11 cellular contexts compared by ENCODE assay signal in genomic region chr1:154808909-154809262, GRCh38.
DNase-seq lines count a peak whose midpoint lies in the region; ATAC-seq, FAIRE-seq and TF ChIP-seq lines count a peak whose summit lies in the region.
"Had no signal": no experiment of that assay in that cellular context is flagged by ENCODE, and none has a peak within 500 bp of the region (broad histone marks: within the 10 kb centered on the region; RNA-seq: fewer than 3 reads in every experiment).

No MANE protein-coding gene starts in this region.

- no peak overlapping the region for H3K27ac ChIP-seq in effector memory CD4-positive, alpha-beta T cell (ENCODE audit: insufficient read depth, low read length, poor library complexity, severe bottlenecking)
- H3K27ac ChIP-seq in upper lobe of right lung = no peak overlapping the region

- H3K9me3 Mint-ChIP-seq in activated CD4-positive, alpha-beta memory T cell treated with anti-CD3 and anti-CD28 coated beads for 36 hours = no peaks in the 10 kb centered on the region
- H3K9me3 Mint-ChIP-seq: CD4-positive, CD25-positive, alpha-beta regulatory T cell; T-helper 1 cell treated with Interleukin-12 subunit alpha and Interleukin-12 subunit beta and Interleukin-4 antibody, amounts not matched to agents 30 μg/mL and 1 μg/mL, for 36 hours had no signal

- POLR2A ChIA-PET in activated CD4-positive, alpha-beta memory T cell treated with anti-CD3 and anti-CD28 coated beads for 36 hours (lab: Charles Lee) = no interaction called here

- H3K27ac Mint-ChIP-seq in activated CD4-positive, alpha-beta memory T cell treated with anti-CD3 and anti-CD28 coated beads for 36 hours = no peak overlapping the region
- no peak overlapping the region for H3K27ac Mint-ChIP-seq in T-helper 17 cell
- H3K27ac Mint-ChIP-seq: activated CD8-positive, alpha-beta memory T cell treated with anti-CD3 and anti-CD28 coated beads, Interleukin-2, amount 10 ng/mL, durations not matched to agents 7 days and 5 days; T-helper 1 cell treated with Interleukin-12 subunit alpha and Interleukin-12 subunit beta and Interleukin-4 antibody, amounts not matched to agents 30 μg/mL and 1 μg/mL, for 36 hours had no signal

- peaks cover 14% of the 10 kb centered on the region for H3K27me3 Mint-ChIP-seq in activated CD4-positive, alpha-beta memory T cell treated with anti-CD3 and anti-CD28 coated beads for 36 hours
- peaks cover 51% of the 10 kb centered on the region for H3K27me3 Mint-ChIP-seq in T-helper 17 cell

- FAIRE-seq in GM19239 (lab: Jason Lieb, UNC) = no peak

- peak; percentile 48 for DNase-seq in ELF-1 (ENCODE audit: low read depth, low spot score)
- DNase-seq in GM19239 (ENCODE audit: insufficient read length, low spot score) = peak; percentile 40
- DNase-seq in NCI-H2107 (lab: John Stamatoyannopoulos, UW) = peak; percentile 14
- DNase-seq in kidney tubule cell (ENCODE audit: low spot score) = peak; percentile 86
- no peak for DNase-seq in activated CD4-positive, alpha-beta memory T cell treated with anti-CD3 and anti-CD28 coated beads for 36 hours
- DNase-seq in T-helper 17 cell = no peak
- no peak for DNase-seq in effector memory CD4-positive, alpha-beta T cell
- DNase-seq in upper lobe of right lung = no peak
- DNase-seq: activated CD8-positive, alpha-beta memory T cell treated with anti-CD3 and anti-CD28 coated beads, Interleukin-2, amount 10 ng/mL, durations not matched to agents 7 days and 5 days; CD4-positive, CD25-positive, alpha-beta regulatory T cell had no signal

- CTCF ChIA-PET in activated CD4-positive, alpha-beta memory T cell treated with anti-CD3 and anti-CD28 coated beads for 36 hours (lab: Charles Lee) = interaction anchor here (1.1 kb wide), 1 partner anchor 10 kb away, joined by 4 read pairs; no protein-coding TSS in a partner anchor

- H3K9me3 ChIP-seq in T-helper 17 cell (ENCODE audit: control insufficient read depth, low read length, poor library complexity, severe bottlenecking) = no peaks in the 10 kb centered on the region
- H3K9me3 ChIP-seq in effector memory CD4-positive, alpha-beta T cell (ENCODE audit: control insufficient read depth, low read length) = no peaks in the 10 kb centered on the region
- H3K9me3 ChIP-seq in upper lobe of right lung = no peaks in the 10 kb centered on the region

- no peaks in the 10 kb centered on the region for H3K4me1 ChIP-seq in effector memory CD4-positive, alpha-beta T cell (ENCODE audit: control insufficient read depth, insufficient read depth, low read length, poor library complexity, severe bottlenecking)
- H3K4me1 ChIP-seq in upper lobe of right lung = peaks cover 8% of the 10 kb centered on the region

- H3K27me3 ChIP-seq in effector memory CD4-positive, alpha-beta T cell (replicated peaks; ENCODE audit: control insufficient read depth, insufficient read depth, low read length, poor library complexity, severe bottlenecking) = no peaks in the 10 kb centered on the region
- H3K27me3 ChIP-seq in upper lobe of right lung = no peaks in the 10 kb centered on the region

- no peak for TF ChIP-seq CTCF in upper lobe of right lung (IDR thresholded peaks at IDR 0.05)

- no peak overlapping the region for H3K4me3 ChIP-seq in effector memory CD4-positive, alpha-beta T cell (ENCODE audit: insufficient read depth, low read depth, low read length, poor library complexity, severe bottlenecking)
- no peak overlapping the region for H3K4me3 ChIP-seq in upper lobe of right lung

- peaks cover 12% of the 10 kb centered on the region for H3K4me1 Mint-ChIP-seq in activated CD4-positive, alpha-beta memory T cell treated with anti-CD3 and anti-CD28 coated beads for 36 hours (ENCODE audit: low read depth)
- H3K4me1 Mint-ChIP-seq in T-helper 17 cell = peaks cover 14% of the 10 kb centered on the region

- H3K4me3 Mint-ChIP-seq in activated CD4-positive, alpha-beta memory T cell treated with anti-CD3 and anti-CD28 coated beads for 36 hours = no peak overlapping the region
- no peak overlapping the region for H3K4me3 Mint-ChIP-seq in T-helper 17 cell
- H3K4me3 Mint-ChIP-seq: activated CD8-positive, alpha-beta memory T cell treated with anti-CD3 and anti-CD28 coated beads, Interleukin-2, amount 10 ng/mL, durations not matched to agents 7 days and 5 days; CD4-positive, CD25-positive, alpha-beta regulatory T cell; T-helper 1 cell treated with Interleukin-12 subunit alpha and Interleukin-12 subunit beta and Interleukin-4 antibody, amounts not matched to agents 30 μg/mL and 1 μg/mL, for 36 hours had no signal

- no peaks in the 10 kb centered on the region for H3K36me3 ChIP-seq in effector memory CD4-positive, alpha-beta T cell (ENCODE audit: control insufficient read depth, insufficient read depth, low read length)
- H3K36me3 ChIP-seq in upper lobe of right lung = no peaks in the 10 kb centered on the region

- H3K36me3 Mint-ChIP-seq in activated CD4-positive, alpha-beta memory T cell treated with anti-CD3 and anti-CD28 coated beads for 36 hours = no peaks in the 10 kb centered on the region
- no peaks in the 10 kb centered on the region for H3K36me3 Mint-ChIP-seq in T-helper 17 cell (ENCODE audit: low read depth)
- H3K36me3 Mint-ChIP-seq: activated CD8-positive, alpha-beta memory T cell treated with anti-CD3 and anti-CD28 coated beads, Interleukin-2, amount 10 ng/mL, durations not matched to agents 7 days and 5 days; CD4-positive, CD25-positive, alpha-beta regulatory T cell had no signal

- ATAC-seq in T-helper 17 cell (no peak), upper lobe of right lung (no peak)
- ATAC-seq: activated CD8-positive, alpha-beta memory T cell treated with anti-CD3 and anti-CD28 coated beads, Interleukin-2, amount 10 ng/mL, durations not matched to agents 7 days and 5 days had no signal

- intact Hi-C loops in activated CD4-positive, alpha-beta memory T cell treated with anti-CD3 and anti-CD28 coated beads for 36 hours (cut with micrococcal nuclease) = no loop called here
- intact Hi-C loops in upper lobe of right lung (cut with DNase I) = no loop called here

Comparison
In these comparisons a context has a peak if more than half of its experiments do, and no peak if none do; other contexts are left out.
1. DNase-seq: peak in ELF-1 (single experiment), GM19239 (single experiment), NCI-H2107 (single experiment) and kidney tubule cell (single experiment); none in activated CD4-positive, alpha-beta memory T cell treated with anti-CD3 and anti-CD28 coated beads for 36 hours (single experiment), T-helper 17 cell (0 of 3), effector memory CD4-positive, alpha-beta T cell (0 of 3) and upper lobe of right lung (single experiment).